In the genomic region with DNA sequence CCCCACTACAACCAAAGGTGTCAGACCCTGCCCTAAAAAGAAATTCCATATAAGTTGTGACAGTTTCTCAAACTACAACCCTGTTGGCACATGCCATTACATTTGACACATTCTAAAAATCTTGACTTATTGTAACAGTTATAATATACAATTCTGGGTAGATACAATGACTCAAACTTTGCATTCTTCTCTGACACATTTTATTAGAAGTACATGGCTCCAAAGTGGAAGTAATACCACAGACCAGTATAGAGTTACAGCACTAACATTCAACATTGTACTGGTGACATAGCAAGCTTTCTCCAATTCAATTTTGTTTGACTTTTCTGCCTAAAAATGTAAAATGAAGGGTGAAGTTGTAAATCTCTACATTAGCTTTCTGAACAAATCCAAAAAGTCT, we compare ENCODE assay signal across 14 cellular contexts.
"Had no signal": no experiment of that assay in that cellular context is flagged by ENCODE, and none has a peak within 500 bp of the region (broad histone marks: within the 10 kb centered on the region; RNA-seq: fewer than 3 reads in every experiment).

No MANE protein-coding gene starts in this region.

- DNase-seq: activated CD4-positive, alpha-beta T cell treated with anti-CD3 and anti-CD28 coated beads for 48 hours; activated CD4-positive, CD25-positive, alpha-beta regulatory T cell; activated CD8-positive, alpha-beta T cell treated with anti-CD3 and anti-CD28 coated beads for 36 hours; activated naive CD4-positive, alpha-beta T cell treated with anti-CD3 and anti-CD28 coated beads for 36 hours; activated naive CD8-positive, alpha-beta T cell treated with anti-CD3 and anti-CD28 coated beads, Interleukin-2, amount 50 U/mL, for 24 hours; activated T-cell treated with anti-CD3 and anti-CD28 coated beads, Interleukin-2, amount 50 U/mL, for 1 hour; aorta; cerebellar nuclear complex; effector CD8-positive, alpha-beta T cell; hippocampal formation; nucleus accumbens; retina; stimulated activated naive B cell treated with anti-CD40 and anti-IgM and Interleukin-4, amounts not matched to agents 10 μg/mL and 1 μg/mL and 100 μg/mL, for 72 hours; upper lobe of right lung had no signal
